20 cellular contexts compared by ENCODE assay signal in the genomic region with DNA sequence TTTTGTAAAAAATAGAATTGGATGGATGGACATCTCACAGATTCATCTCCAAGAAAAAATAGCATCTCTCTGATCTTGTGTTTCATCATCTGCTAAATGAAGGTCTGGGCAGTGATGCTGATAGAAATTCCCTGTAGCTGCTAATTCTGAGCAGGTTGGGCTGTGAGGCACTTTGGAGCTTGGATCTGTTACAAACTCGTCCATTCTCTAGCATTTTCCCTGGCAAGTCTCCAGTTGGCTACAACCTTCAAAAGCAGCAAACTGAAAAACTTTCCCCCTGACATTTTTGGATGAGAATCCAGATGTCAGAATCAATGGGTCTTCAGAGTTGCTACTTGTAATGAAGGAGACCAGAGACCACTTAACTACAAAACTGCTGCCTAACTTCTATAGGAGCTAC.
"Had no signal": no experiment of that assay in that cellular context is flagged by ENCODE, and none has a peak within 500 bp of the region (broad histone marks: within the 10 kb centered on the region; RNA-seq: fewer than 3 reads in every experiment).

No MANE protein-coding gene starts in this region.

- H3K36me3 ChIP-seq: gastroesophageal sphincter, heart left ventricle, neural progenitor cell, pancreas, right lobe of liver, suprapubic skin had no signal

- DNase-seq: activated B cell treated with CpG ODN at 0.5 μM for 24 hours; activated CD4-positive, alpha-beta memory T cell treated with anti-CD3 and anti-CD28 coated beads for 36 hours; activated CD4-positive, alpha-beta T cell treated with anti-CD3 and anti-CD28 coated beads for 4 hours; activated T-cell treated with anti-CD3 and anti-CD28 coated beads for 4 hours; amniotic stem cell; heart left ventricle; left cardiac atrium; mesendoderm; naive thymus-derived CD4-positive, alpha-beta T cell; pancreas; right lobe of liver; small intestine; stimulated activated CD4-positive, alpha-beta T cell treated with anti-CD3 and anti-CD28 coated beads, Interleukin-4, amount 100 ng/mL, for 1 hour; stimulated activated naive CD8-positive, alpha-beta T cell treated with anti-CD3 and anti-CD28 coated beads, Interleukin-15, amount 100 ng/mL, for 72 hours; T-helper 1 cell; T-helper 9 cell had no signal

- H2AFZ ChIP-seq: neural progenitor cell had no signal

- H3K4me2 ChIP-seq: neural progenitor cell had no signal

- H3K4me1 ChIP-seq: body of pancreas, neural progenitor cell, pancreas, right lobe of liver, suprapubic skin had no signal

- H3K9me3 ChIP-seq: body of pancreas, gastroesophageal sphincter, heart left ventricle, pancreas, right lobe of liver, suprapubic skin had no signal

- H3K27me3 ChIP-seq: body of pancreas, neural progenitor cell, pancreas, right lobe of liver, suprapubic skin had no signal

- H3K4me3 ChIP-seq: body of pancreas, gastroesophageal sphincter, heart left ventricle, neural progenitor cell, pancreas, right lobe of liver, suprapubic skin had no signal

- ATAC-seq: body of pancreas; gastroesophageal sphincter; heart left ventricle; naive thymus-derived CD4-positive, alpha-beta T cell had no signal

- H3K9ac ChIP-seq: neural progenitor cell had no signal

- H3K27ac ChIP-seq: body of pancreas, heart left ventricle, neural progenitor cell, pancreas, right lobe of liver, suprapubic skin had no signal
